ENCODE assay signal across 8 cellular contexts in genomic region chr17:45302649-45303173, GRCh38.
A peak's percentile ranks its signal among the peaks of the same experiment; 100 is the strongest.
DNase-seq lines count a peak whose midpoint lies in the region; ATAC-seq, FAIRE-seq and TF ChIP-seq lines count a peak whose summit lies in the region.

No MANE protein-coding gene starts in this region.

- peak; percentile 64 for DNase-seq in stimulated activated CD4-positive, alpha-beta T cell treated with anti-CD3 and anti-CD28 coated beads, Interleukin-15, amount 100 ng/mL, for 24 hours
- no peak for DNase-seq in stimulated activated CD4-positive, alpha-beta T cell treated with anti-CD3 and anti-CD28 coated beads, Interleukin-2, amount 100 ng/mL, for 48 hours
- peak in 1 of 2 donors; percentile 44 for DNase-seq in memory B cell (ENCODE audit: low spot score in 2 of 2)
- no peak for DNase-seq in D721Med (ENCODE audit: insufficient read length, low spot score)
- DNase-seq in DMS53 (lab: John Stamatoyannopoulos, UW): no peak

- peaks cover 13% of the 10 kb centered on the region for H3K36me3 Mint-ChIP-seq in activated naive CD8-positive, alpha-beta T cell
- H3K36me3 Mint-ChIP-seq in memory B cell: peaks cover 12% of the 10 kb centered on the region

- ATAC-seq in HG03432 (IDR thresholded peaks at IDR 0.05; ENCODE audit: unreplicated experiment): peak; percentile 44
- ATAC-seq in memory B cell (ENCODE audit: low read depth): peak; percentile 69
- ATAC-seq in GM21447 (IDR thresholded peaks at IDR 0.05; ENCODE audit: unreplicated experiment): no peak

- peak overlapping the region; percentile 96 for H3K27ac Mint-ChIP-seq in activated naive CD8-positive, alpha-beta T cell
- H3K27ac Mint-ChIP-seq in memory B cell: peak overlapping the region; percentile 90

- TF ChIP-seq CTCF in D721Med (IDR thresholded peaks at IDR 0.05; ENCODE audit: insufficient read depth, missing control alignments): no peak

- no peaks in the 10 kb centered on the region for H3K27me3 Mint-ChIP-seq in activated naive CD8-positive, alpha-beta T cell
- H3K27me3 Mint-ChIP-seq in memory B cell: no peaks in the 10 kb centered on the region

- H3K4me1 Mint-ChIP-seq in activated naive CD8-positive, alpha-beta T cell (ENCODE audit: low read depth): peaks cover 79% of the 10 kb centered on the region
- H3K4me1 Mint-ChIP-seq in memory B cell: peaks cover 50% of the 10 kb centered on the region

- H3K9me3 Mint-ChIP-seq in activated naive CD8-positive, alpha-beta T cell (ENCODE audit: low read depth): no peaks in the 10 kb centered on the region
- no peaks in the 10 kb centered on the region for H3K9me3 Mint-ChIP-seq in memory B cell

- FAIRE-seq in D721Med (lab: Jason Lieb, UNC): no peak

- H3K4me3 Mint-ChIP-seq in activated naive CD8-positive, alpha-beta T cell: peak overlapping the region; percentile 76
- H3K4me3 Mint-ChIP-seq in memory B cell: peak overlapping the region; percentile 75
